Comparison of ENCODE assay signal across 17 cellular contexts in the genomic region with DNA sequence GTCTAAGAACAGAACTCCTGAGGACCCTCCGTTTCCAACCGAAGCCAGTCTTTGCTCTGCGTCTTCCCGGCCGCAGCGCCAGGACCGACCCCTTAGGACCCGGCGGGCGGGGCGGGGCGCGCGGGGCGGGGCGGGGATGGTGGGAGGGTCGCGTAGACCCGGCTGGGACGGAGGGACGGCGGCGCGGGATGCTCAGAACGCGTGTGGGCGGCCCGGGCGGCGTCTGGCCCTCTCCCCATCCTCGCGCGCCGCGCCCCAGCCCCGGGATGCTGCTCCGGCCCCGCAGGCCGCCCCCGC. TPM values are rescaled to one million over a fixed set of nuclear protein-coding genes. Genes with fewer than 3 reads are reported as not detected.
A peak's percentile ranks its signal among the peaks of the same experiment; 100 is the strongest.
DNase-seq lines count a peak whose midpoint lies in the region; ATAC-seq and TF ChIP-seq lines count a peak whose summit lies in the region.
"Had no signal": no experiment of that assay in that cellular context is flagged by ENCODE, and none has a peak within 500 bp of the region (broad histone marks: within the 10 kb centered on the region; RNA-seq: fewer than 3 reads in every experiment).

A gene with protein sequence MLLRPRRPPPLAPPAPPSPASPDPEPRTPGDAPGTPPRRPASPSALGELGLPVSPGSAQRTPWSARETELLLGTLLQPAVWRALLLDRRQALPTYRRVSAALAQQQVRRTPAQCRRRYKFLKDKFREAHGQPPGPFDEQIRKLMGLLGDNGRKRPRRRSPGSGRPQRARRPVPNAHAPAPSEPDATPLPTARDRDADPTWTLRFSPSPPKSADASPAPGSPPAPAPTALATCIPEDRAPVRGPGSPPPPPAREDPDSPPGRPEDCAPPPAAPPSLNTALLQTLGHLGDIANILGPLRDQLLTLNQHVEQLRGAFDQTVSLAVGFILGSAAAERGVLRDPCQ (plus strand): TSS at position 195 of the 297 bp plus-strand sequence. CDS start 72 bp downstream, at position 267.

- H3K4me1 Mint-ChIP-seq in MCF 10A (ENCODE audit: insufficient read depth, unreplicated experiment): no peaks in the 10 kb centered on the region
- peaks cover 9% of the 10 kb centered on the region for H3K4me1 Mint-ChIP-seq in activated T-helper 17 cell treated with anti-CD3 and anti-CD28 coated beads, Interleukin-2, amount 50 U/mL, for 72 hours
- peaks cover 17% of the 10 kb centered on the region for H3K4me1 Mint-ChIP-seq in mesothelial cell of epicardium

- H3K9me3 Mint-ChIP-seq in MCF 10A (ENCODE audit: unreplicated experiment) (no peaks in the 10 kb centered on the region), mesothelial cell of epicardium (no peaks in the 10 kb centered on the region)
- no peaks in the 10 kb centered on the region for H3K9me3 Mint-ChIP-seq in activated T-helper 17 cell treated with anti-CD3 and anti-CD28 coated beads, Interleukin-2, amount 50 U/mL, for 72 hours
- H3K9me3 Mint-ChIP-seq: activated T-cell treated with anti-CD3 and anti-CD28 coated beads, Interleukin-2, amount 50 U/mL, for 4 hours had no signal

- H3K36me3 ChIP-seq in breast epithelium (no peaks in the 10 kb centered on the region), upper lobe of left lung (no peaks in the 10 kb centered on the region)
- H3K36me3 ChIP-seq: heart left ventricle, pancreas had no signal

- DNase-seq in breast epithelium (ENCODE audit: low spot score in 2 of 2) (no peak), MCF 10A (ENCODE audit: unreplicated experiment) (no peak), mesothelial cell of epicardium (ENCODE audit: low spot score in 2 of 2, unreplicated experiment in 2 of 2) (no peak), upper lobe of left lung (no peak), occipital lobe (lab: John Stamatoyannopoulos, UW) (no peak)
- DNase-seq: activated CD4-positive, CD25-positive, alpha-beta regulatory T cell; activated T-cell treated with anti-CD3 and anti-CD28 coated beads, Interleukin-2, amount 50 U/mL, for 4 hours; heart left ventricle; NCI-H2171; pancreas had no signal

- no peak for TF ChIP-seq EP300 in upper lobe of left lung (IDR thresholded peaks at IDR 0.05)

- no peaks in the 10 kb centered on the region for H3K9me3 ChIP-seq in breast epithelium
- no peaks in the 10 kb centered on the region for H3K9me3 ChIP-seq in upper lobe of left lung
- H3K9me3 ChIP-seq: heart left ventricle, pancreas had no signal

- POLR2A ChIA-PET in MCF 10A (lab: Yijun Ruan, JAX): no interaction called here

- TF ChIP-seq POLR2A in breast epithelium (IDR thresholded peaks at IDR 0.05) (no peak), upper lobe of left lung (IDR thresholded peaks at IDR 0.05) (no peak)

- H3K27me3 Mint-ChIP-seq in MCF 10A (ENCODE audit: insufficient read depth, unreplicated experiment): no peaks in the 10 kb centered on the region
- peaks cover 28% of the 10 kb centered on the region for H3K27me3 Mint-ChIP-seq in activated T-helper 17 cell treated with anti-CD3 and anti-CD28 coated beads, Interleukin-2, amount 50 U/mL, for 72 hours
- H3K27me3 Mint-ChIP-seq in mesothelial cell of epicardium (ENCODE audit: low read depth): peaks cover 88% of the 10 kb centered on the region

- H3K4me3 Mint-ChIP-seq in MCF 10A (ENCODE audit: unreplicated experiment) (no peak within 1 kb of the TSS), mesothelial cell of epicardium (peak within 1 kb of the TSS; percentile 39)
- H3K4me3 Mint-ChIP-seq in activated T-helper 17 cell treated with anti-CD3 and anti-CD28 coated beads, Interleukin-2, amount 50 U/mL, for 72 hours: peak within 1 kb of the TSS; percentile 57

- TF ChIP-seq CTCF in breast epithelium (IDR thresholded peaks at IDR 0.05): no peak
- TF ChIP-seq CTCF in MCF 10A (IDR thresholded peaks at IDR 0.05; ENCODE audit: unreplicated experiment): no peak
- no peak for TF ChIP-seq CTCF in mesothelial cell of epicardium (IDR thresholded peaks at IDR 0.05; ENCODE audit: unreplicated experiment)
- no peak for TF ChIP-seq CTCF in upper lobe of left lung (IDR thresholded peaks at IDR 0.05)

- H3K27me3 ChIP-seq in breast epithelium: peaks cover 0 to 86% of the 10 kb centered on the region in 2 donors
- H3K27me3 ChIP-seq in upper lobe of left lung: peaks cover 0 to 31% (median 17%) of the 10 kb centered on the region in 4 donors

- BruUV-seq in MCF 10A (replicated peaks; lab: Mats Ljungman, UMichigan): no TSS peak

- H3K4me1 ChIP-seq in breast epithelium (peaks cover 0 to 4% of the 10 kb centered on the region in 2 donors), upper lobe of left lung (peaks cover 9 to 20% (median 11%) of the 10 kb centered on the region in 4 donors)
- H3K4me1 ChIP-seq: pancreas had no signal

- intact Hi-C loops in breast epithelium (cut with DNase I; ENCODE audit: low total_unique reads) (no loop called here), MCF 10A (cut with micrococcal nuclease) (no loop called here)

- CTCF ChIA-PET in MCF 10A (lab: Yijun Ruan, JAX): no interaction called here

- ATAC-seq in activated T-helper 17 cell treated with anti-CD3 and anti-CD28 coated beads, Interleukin-2, amount 50 U/mL, for 72 hours (replicated peaks): no peak
- ATAC-seq in upper lobe of left lung (ENCODE audit: low FRiP score in 2 of 2) (no peak), HG03378 (IDR thresholded peaks at IDR 0.05; ENCODE audit: unreplicated experiment) (no peak), GM18873 (IDR thresholded peaks at IDR 0.05; ENCODE audit: low FRiP score, unreplicated experiment) (no peak)
- ATAC-seq: heart left ventricle, pancreas had no signal

- 0% methylated on average over 3 of the region's 40 CpGs; no CpG with 5 or more reads in 1 of the 2 donors for WGBS in upper lobe of left lung, 2 donors

- H3K27ac ChIP-seq in breast epithelium (no peak within 1 kb of the TSS), upper lobe of left lung (no peak within 1 kb of the TSS)
- H3K27ac ChIP-seq: heart left ventricle, pancreas had no signal

- H3K36me3 Mint-ChIP-seq in MCF 10A (ENCODE audit: insufficient read depth, unreplicated experiment): no peaks in the 10 kb centered on the region
- peaks cover 7% of the 10 kb centered on the region for H3K36me3 Mint-ChIP-seq in activated T-helper 17 cell treated with anti-CD3 and anti-CD28 coated beads, Interleukin-2, amount 50 U/mL, for 72 hours (ENCODE audit: low read depth)
- no peaks in the 10 kb centered on the region for H3K36me3 Mint-ChIP-seq in mesothelial cell of epicardium

- no peak within 1 kb of the TSS for H3K27ac Mint-ChIP-seq in MCF 10A (ENCODE audit: low read depth, unreplicated experiment)
- no peak within 1 kb of the TSS for H3K27ac Mint-ChIP-seq in activated T-helper 17 cell treated with anti-CD3 and anti-CD28 coated beads, Interleukin-2, amount 50 U/mL, for 72 hours
- H3K27ac Mint-ChIP-seq in mesothelial cell of epicardium: no peak within 1 kb of the TSS

- peak within 1 kb of the TSS in 2 of 3 donors; percentile 13 to 51 for H3K4me3 ChIP-seq in breast epithelium
- H3K4me3 ChIP-seq in upper lobe of left lung: peak within 1 kb of the TSS in 3 of 4 donors; percentile 22 to 39 (median 26)
- H3K4me3 ChIP-seq: lung had no signal

RNA-seq across cellular contexts. Expression of the gene that starts here (rescaled TPM):
- total RNA-seq in breast epithelium (not detected), MCF 10A (2022) (not detected in 2 replicates), mesothelial cell of epicardium (not detected in 3 replicates), upper lobe of left lung (under 1 TPM in 2 of 6 donors, not detected in 4; 0.26 to 0.37 TPM), occipital lobe (not detected)
- total RNA-seq in activated T-helper 17 cell treated with anti-CD3 and anti-CD28 coated beads, Interleukin-2, amount 50 U/mL, for 72 hours: not detected
- total RNA-seq: bronchial epithelial cell, epithelial cell of proximal tubule, heart left ventricle, pancreas, SK-MEL-5 had no signal
